In the genomic region with DNA sequence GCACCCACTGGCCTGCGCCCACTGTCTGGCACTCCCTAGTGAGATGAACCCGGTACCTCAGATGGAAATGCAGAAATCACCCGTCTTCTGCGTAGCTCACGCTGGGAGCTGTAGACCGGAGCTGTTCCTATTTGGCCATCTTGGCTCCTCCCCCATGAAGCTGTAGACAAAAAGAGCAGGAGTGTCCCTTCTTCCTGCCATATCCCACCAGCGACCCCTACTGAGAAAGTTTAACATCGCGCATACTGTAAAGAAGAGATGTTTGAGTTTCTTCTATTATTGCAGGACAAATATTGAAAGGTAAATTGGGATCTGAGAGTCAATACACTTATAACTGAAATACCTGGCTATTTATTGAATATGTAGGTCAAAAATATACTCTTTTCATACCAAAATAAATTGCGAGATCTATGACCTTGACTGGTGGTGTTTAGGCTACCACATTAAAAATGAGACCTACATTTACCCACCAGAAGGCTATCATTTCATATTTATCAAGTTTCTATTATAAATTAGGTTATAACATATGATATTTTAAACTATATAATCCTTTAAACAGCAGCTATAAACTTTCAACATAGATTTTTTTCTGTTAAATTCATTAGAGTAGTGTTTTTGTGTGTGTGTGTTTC, we compare ENCODE assay signal across 8 cellular contexts.
DNase-seq lines count a peak whose midpoint lies in the region; ATAC-seq and TF ChIP-seq lines count a peak whose summit lies in the region.

No MANE protein-coding gene starts in this region.

- DNase-seq in DMS153 treated with DMSO at 0.1 percent for 48 hours (lab: John Stamatoyannopoulos, UW; ENCODE audit: unreplicated experiment) (peak; percentile 91), NCI-H1105 (lab: John Stamatoyannopoulos, UW) (peak; percentile 81), left lobe of liver (ENCODE audit: low spot score) (peak; percentile 57), globus pallidus (ENCODE audit: low spot score) (no peak)
- no peak for DNase-seq in activated naive CD4-positive, alpha-beta T cell treated with anti-CD3 and anti-CD28 coated beads, Interleukin-2, amount 10 ng/mL, durations not matched to agents 7 days and 5 days

- H3K27me3 Mint-ChIP-seq in brain, result peaks cover 4% of the 10 kb centered on the region
- H3K27me3 Mint-ChIP-seq in activated naive CD4-positive, alpha-beta T cell treated with anti-CD3 and anti-CD28 coated beads, Interleukin-2, amount 10 ng/mL, durations not matched to agents 7 days and 5 days, result no peaks in the 10 kb centered on the region

- H3K4me1 Mint-ChIP-seq in brain, result peaks cover 4% of the 10 kb centered on the region
- H3K4me1 Mint-ChIP-seq in activated naive CD4-positive, alpha-beta T cell treated with anti-CD3 and anti-CD28 coated beads, Interleukin-2, amount 10 ng/mL, durations not matched to agents 7 days and 5 days, result no peaks in the 10 kb centered on the region

- H3K9me3 Mint-ChIP-seq in brain, result peaks cover 0 to 23% (median 9%) of the 10 kb centered on the region in 5 experiments
- peaks cover 17% of the 10 kb centered on the region for H3K9me3 Mint-ChIP-seq in activated naive CD4-positive, alpha-beta T cell treated with anti-CD3 and anti-CD28 coated beads, Interleukin-2, amount 10 ng/mL, durations not matched to agents 7 days and 5 days

- CTCF ChIA-PET in activated naive CD4-positive, alpha-beta T cell treated with anti-CD3 and anti-CD28 coated beads, Interleukin-2, amount 10 ng/mL, durations not matched to agents 7 days and 5 days (lab: Charles Lee), result no interaction called here

- peak overlapping the region; percentile 79 to 92 (median 87) for H3K4me3 Mint-ChIP-seq in brain
- no peak overlapping the region for H3K4me3 Mint-ChIP-seq in activated naive CD4-positive, alpha-beta T cell treated with anti-CD3 and anti-CD28 coated beads, Interleukin-2, amount 10 ng/mL, durations not matched to agents 7 days and 5 days

- TF ChIP-seq CTCF in brain (conservative IDR thresholded peaks at IDR 0.05), result peak; percentile 67 to 74

- no peaks in the 10 kb centered on the region for H3K36me3 Mint-ChIP-seq in brain
- no peaks in the 10 kb centered on the region for H3K36me3 Mint-ChIP-seq in activated naive CD4-positive, alpha-beta T cell treated with anti-CD3 and anti-CD28 coated beads, Interleukin-2, amount 10 ng/mL, durations not matched to agents 7 days and 5 days

- H3K27ac Mint-ChIP-seq in brain, result peak overlapping the region in 4 of 5 experiments; percentile 52 to 94 (median 72)
- no peak overlapping the region for H3K27ac Mint-ChIP-seq in activated naive CD4-positive, alpha-beta T cell treated with anti-CD3 and anti-CD28 coated beads, Interleukin-2, amount 10 ng/mL, durations not matched to agents 7 days and 5 days

- ATAC-seq in left lobe of liver, result peak; percentile 100
- ATAC-seq in GM21717 (IDR thresholded peaks at IDR 0.05; ENCODE audit: unreplicated experiment), result no peak
- ATAC-seq in HG03432 (IDR thresholded peaks at IDR 0.05; ENCODE audit: unreplicated experiment), result no peak

Comparison
In these comparisons a context has a peak if more than half of its experiments do, and no peak if none do; other contexts are left out.
1. DNase-seq: peak in DMS153 treated with DMSO at 0.1 percent for 48 hours (single experiment), NCI-H1105 (single experiment) and left lobe of liver (single experiment); none in activated naive CD4-positive, alpha-beta T cell treated with anti-CD3 and anti-CD28 coated beads, Interleukin-2, amount 10 ng/mL, durations not matched to agents 7 days and 5 days (single experiment) and globus pallidus (single experiment).